In the genomic region with DNA sequence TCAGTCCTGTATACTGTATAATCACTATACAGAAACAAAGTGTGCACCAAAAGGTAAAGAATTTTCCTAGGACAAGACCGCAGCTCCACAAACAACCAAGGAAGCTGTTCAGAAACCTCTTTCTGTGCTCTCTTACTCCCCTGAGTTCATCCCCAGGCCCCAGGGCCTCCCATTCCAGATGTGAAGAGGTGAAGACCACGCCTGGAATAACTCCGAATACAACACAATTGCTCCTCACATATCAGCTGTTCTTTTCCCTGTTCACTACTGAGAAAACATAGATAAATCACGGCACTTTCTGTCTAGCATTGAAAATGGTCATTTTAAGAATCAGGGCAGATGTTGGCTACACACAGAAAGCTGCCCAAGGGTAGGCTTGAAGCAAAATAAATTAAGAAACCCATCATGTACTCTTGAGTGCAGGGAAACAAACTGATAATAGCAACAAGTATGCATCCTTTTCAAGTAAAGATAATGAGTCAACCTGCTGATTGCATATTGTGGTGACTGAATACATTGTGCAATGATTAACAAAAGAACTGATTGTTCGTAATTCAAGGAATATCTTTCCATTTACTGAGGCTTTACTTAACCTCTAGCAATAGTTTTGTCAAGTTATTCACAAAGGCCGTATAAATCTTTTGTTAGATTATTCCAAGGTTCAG, we compare ENCODE assay signal across 17 cellular contexts.
DNase-seq lines count a peak whose midpoint lies in the region; ATAC-seq and TF ChIP-seq lines count a peak whose summit lies in the region.
"Had no signal": no experiment of that assay in that cellular context is flagged by ENCODE, and none has a peak within 500 bp of the region (broad histone marks: within the 10 kb centered on the region; RNA-seq: fewer than 3 reads in every experiment).

No MANE protein-coding gene starts in this region.

- H3K4me1 Mint-ChIP-seq in endodermal cell, result peaks cover 29% of the 10 kb centered on the region
- H3K4me1 Mint-ChIP-seq in activated T-helper 17 cell treated with anti-CD3 and anti-CD28 coated beads, Interleukin-2, amount 50 U/mL, for 72 hours, result no peaks in the 10 kb centered on the region
- H3K4me1 Mint-ChIP-seq: activated CD8-positive, alpha-beta memory T cell treated with anti-CD3 and anti-CD28 coated beads, Interleukin-2, amount 10 ng/mL, durations not matched to agents 7 days and 5 days had no signal

- H3K36me3 ChIP-seq in endodermal cell (ENCODE audit: control insufficient read depth, insufficient read depth, low read length) (no peaks in the 10 kb centered on the region), kidney epithelial cell (ENCODE audit: control insufficient read depth, insufficient read depth, low read length) (no peaks in the 10 kb centered on the region)
- H3K36me3 ChIP-seq: pancreas had no signal

- no peak overlapping the region for H3K9ac ChIP-seq in endodermal cell (ENCODE audit: extremely low read depth, low read length, poor library complexity, severe bottlenecking)

- no peak for TF ChIP-seq CTCF in NB4 (IDR thresholded peaks at IDR 0.05; ENCODE audit: low read depth, low read length)
- TF ChIP-seq CTCF in endodermal cell (conservative IDR thresholded peaks at IDR 0.05), result no peak
- no peak for TF ChIP-seq CTCF in kidney epithelial cell (IDR thresholded peaks at IDR 0.05; ENCODE audit: insufficient read depth, low read length, poor library complexity, severe bottlenecking)

- no peaks in the 10 kb centered on the region for H3K9me3 ChIP-seq in endodermal cell (ENCODE audit: control insufficient read depth, low read length)
- H3K9me3 ChIP-seq: pancreas had no signal

- DNase-seq in A172 (ENCODE audit: low spot score) (peak; percentile 22), NB4 (ENCODE audit: low read depth) (peak; percentile 6), endodermal cell (no peak), kidney epithelial cell (ENCODE audit: low read depth) (peak; percentile 10), activated gamma-delta T cell treated with Interleukin-2 at 50 U/mL for 16 hours (no peak), C1 segment of cervical spinal cord (lab: John Stamatoyannopoulos, UW) (no peak)
- DNase-seq: ACHN; activated CD8-positive, alpha-beta memory T cell treated with anti-CD3 and anti-CD28 coated beads, Interleukin-2, amount 10 ng/mL, durations not matched to agents 7 days and 5 days; activated gamma-delta T cell; NCI-H1694 treated with DMSO at 0.1 percent for 48 hours; NCI-H510A treated with DMSO at 0.1 percent for 48 hours; pancreas; stimulated activated CD4-positive, alpha-beta T cell treated with anti-CD3 and anti-CD28 coated beads, Interleukin-15, amount 100 ng/mL, for 24 hours; T-helper 1 cell had no signal

- H3K4me3 Mint-ChIP-seq in endodermal cell, result no peak overlapping the region
- H3K4me3 Mint-ChIP-seq in activated T-helper 17 cell treated with anti-CD3 and anti-CD28 coated beads, Interleukin-2, amount 50 U/mL, for 72 hours, result no peak overlapping the region
- H3K4me3 Mint-ChIP-seq: activated CD8-positive, alpha-beta memory T cell treated with anti-CD3 and anti-CD28 coated beads, Interleukin-2, amount 10 ng/mL, durations not matched to agents 7 days and 5 days had no signal

- no peaks in the 10 kb centered on the region for H3K27me3 Mint-ChIP-seq in endodermal cell (ENCODE audit: insufficient read depth)
- no peaks in the 10 kb centered on the region for H3K27me3 Mint-ChIP-seq in activated T-helper 17 cell treated with anti-CD3 and anti-CD28 coated beads, Interleukin-2, amount 50 U/mL, for 72 hours
- H3K27me3 Mint-ChIP-seq: activated CD8-positive, alpha-beta memory T cell treated with anti-CD3 and anti-CD28 coated beads, Interleukin-2, amount 10 ng/mL, durations not matched to agents 7 days and 5 days had no signal

- H3K9me3 Mint-ChIP-seq in endodermal cell, result peaks cover 13% of the 10 kb centered on the region
- H3K9me3 Mint-ChIP-seq in activated T-helper 17 cell treated with anti-CD3 and anti-CD28 coated beads, Interleukin-2, amount 50 U/mL, for 72 hours, result no peaks in the 10 kb centered on the region

- H3K27ac Mint-ChIP-seq in endodermal cell, result peak overlapping the region; percentile 1
- no peak overlapping the region for H3K27ac Mint-ChIP-seq in activated T-helper 17 cell treated with anti-CD3 and anti-CD28 coated beads, Interleukin-2, amount 50 U/mL, for 72 hours
- H3K27ac Mint-ChIP-seq: activated CD8-positive, alpha-beta memory T cell treated with anti-CD3 and anti-CD28 coated beads, Interleukin-2, amount 10 ng/mL, durations not matched to agents 7 days and 5 days had no signal

- ATAC-seq in activated T-helper 17 cell treated with anti-CD3 and anti-CD28 coated beads, Interleukin-2, amount 50 U/mL, for 72 hours (replicated peaks), result no peak
- ATAC-seq in HG02588 (IDR thresholded peaks at IDR 0.05; ENCODE audit: unreplicated experiment), result no peak
- ATAC-seq: activated CD8-positive, alpha-beta memory T cell treated with anti-CD3 and anti-CD28 coated beads, Interleukin-2, amount 10 ng/mL, durations not matched to agents 7 days and 5 days; Panc1 had no signal

- H3K27ac ChIP-seq in endodermal cell (ENCODE audit: low read depth, low read length), result no peak overlapping the region
- H3K27ac ChIP-seq: pancreas had no signal

- no peak for TF ChIP-seq POLR2A in NB4 (IDR thresholded peaks at IDR 0.05; ENCODE audit: extremely low read depth, insufficient read length)

- H3K36me3 Mint-ChIP-seq in endodermal cell (ENCODE audit: low read depth), result no peaks in the 10 kb centered on the region
- no peaks in the 10 kb centered on the region for H3K36me3 Mint-ChIP-seq in activated T-helper 17 cell treated with anti-CD3 and anti-CD28 coated beads, Interleukin-2, amount 50 U/mL, for 72 hours (ENCODE audit: low read depth)
- H3K36me3 Mint-ChIP-seq: activated CD8-positive, alpha-beta memory T cell treated with anti-CD3 and anti-CD28 coated beads, Interleukin-2, amount 10 ng/mL, durations not matched to agents 7 days and 5 days had no signal

- H3K27me3 ChIP-seq in endodermal cell (ENCODE audit: control insufficient read depth, insufficient read depth, low read length, poor library complexity, severe bottlenecking) (no peaks in the 10 kb centered on the region), kidney epithelial cell (ENCODE audit: control insufficient read depth, insufficient read depth, low read length) (no peaks in the 10 kb centered on the region)
- H3K27me3 ChIP-seq: pancreas had no signal

- H3K4me1 ChIP-seq in endodermal cell (ENCODE audit: control insufficient read depth, insufficient read depth, low read length), result peaks cover 17% of the 10 kb centered on the region

- no peak overlapping the region for H3K4me3 ChIP-seq in NB4 (ENCODE audit: low read depth, low read length)
- H3K4me3 ChIP-seq in endodermal cell (ENCODE audit: low read length), result peak overlapping the region; percentile 1
- no peak overlapping the region for H3K4me3 ChIP-seq in kidney epithelial cell (ENCODE audit: low read depth, low read length)
- H3K4me3 ChIP-seq: pancreas had no signal

- 88 to 96% methylated on average over 3 to 6 of the region's 6 CpGs for WGBS in endodermal cell (ENCODE audit: insufficient coverage in 1 of 2, insufficient read length in 1 of 2), 2 experiments

Comparison
In these comparisons a context has a peak if more than half of its experiments do, and no peak if none do; other contexts are left out.
1. DNase-seq: peak in A172 (single experiment), NB4 (single experiment) and kidney epithelial cell (single experiment); none in endodermal cell (single experiment), activated gamma-delta T cell treated with Interleukin-2 at 50 U/mL for 16 hours (single experiment) and C1 segment of cervical spinal cord (0 of 14).